8 cellular contexts compared by ENCODE assay signal in genomic region chr4:2964077-2964471, GRCh38. TPM values are rescaled to one million over a fixed set of nuclear protein-coding genes. Genes with fewer than 3 reads are reported as not detected.
A peak's percentile ranks its signal among the peaks of the same experiment; 100 is the strongest.
DNase-seq lines count a peak whose midpoint lies in the region; ATAC-seq and TF ChIP-seq lines count a peak whose summit lies in the region.

No MANE protein-coding gene starts in this region.

- ATAC-seq in Panc1 (no peak), esophagus mucosa (peak; percentile 6), HG03135 (IDR thresholded peaks at IDR 0.05; ENCODE audit: unreplicated experiment) (no peak)

- CTCF ChIA-PET in Panc1 (lab: Charles Lee), result interaction anchor here (0.7 kb wide), 1 partner anchor 82 kb away, joined by 3 read pairs; no protein-coding TSS in a partner anchor

- H3K4me1 ChIP-seq in ES-I3 (ENCODE audit: insufficient read depth, low read length) (no peaks in the 10 kb centered on the region; the same call in 1 of the 2 replicates), Panc1 (ENCODE audit: control insufficient read depth, insufficient read depth, low read length) (peaks cover 3% of the 10 kb centered on the region; the same call in 1 of the 2 replicates), neuron (ENCODE audit: insufficient read depth, low read length) (peaks cover 25% of the 10 kb centered on the region)

- DNase-seq in Panc1 (ENCODE audit: low read depth, low spot score) (no peak), NCI-H774 (lab: John Stamatoyannopoulos, UW) (no peak), glomerular visceral epithelial cell (ENCODE audit: extremely low spot score) (no peak), NCI-H2171 (lab: John Stamatoyannopoulos, UW) (no peak)

- H3K36me3 ChIP-seq in ES-I3 (ENCODE audit: insufficient read depth, low read length) (no peaks in the 10 kb centered on the region), Panc1 (ENCODE audit: control insufficient read depth, insufficient read depth, low read length) (peaks cover 9% of the 10 kb centered on the region), neuron (ENCODE audit: insufficient read depth, low read length) (no peaks in the 10 kb centered on the region)

- peak overlapping the region; percentile 80 to 84 for H3K4me3 ChIP-seq in Panc1 (ENCODE audit: low read depth in 2 of 2, low read length in 2 of 2)
- peak overlapping the region; percentile 92 for H3K4me3 ChIP-seq in neuron (ENCODE audit: low read length)

- no peak for TF ChIP-seq CTCF in Panc1 (IDR thresholded peaks at IDR 0.05)

- H3K9ac ChIP-seq in ES-I3 (ENCODE audit: low read depth, low read length), result peak overlapping the region; percentile 78; the same call in 1 of the 2 replicates

- intact Hi-C loops in Panc1 (cut with micrococcal nuclease; ENCODE audit: unreplicated experiment), result no loop called here

- H3K9me3 ChIP-seq in ES-I3 (ENCODE audit: control insufficient read depth, insufficient read depth, low read length), result no peaks in the 10 kb centered on the region
- H3K9me3 ChIP-seq in Panc1 (ENCODE audit: control insufficient read depth, insufficient read depth, low read depth, low read length), result no peaks in the 10 kb centered on the region
- no peaks in the 10 kb centered on the region for H3K9me3 ChIP-seq in neuron (ENCODE audit: low read length)

- H2AFZ ChIP-seq in neuron (ENCODE audit: low read depth, low read length), result peak overlapping the region; percentile 82

- in situ Hi-C loops in Panc1 (cut with HindIII; ENCODE audit: low pct_unique_long_range_greater_than_20kb, low sequenced_read_pairs), result no loop called here

- POLR2A ChIA-PET in Panc1 (lab: Charles Lee), result no interaction called here

- H3K27me3 ChIP-seq in Panc1 (ENCODE audit: control insufficient read depth, insufficient read depth, low read length) (no peaks in the 10 kb centered on the region), neuron (ENCODE audit: insufficient read depth, low read length) (no peaks in the 10 kb centered on the region)

- H3K27ac ChIP-seq in Panc1 (ENCODE audit: low read length), result 0 out of 2 replicates have a peak overlapping the region, but pooled peaks have one; percentile 17

- BruUV-seq in Panc1 (replicated peaks; lab: Mats Ljungman, UMichigan), result no TSS peak

RNA-seq across cellular contexts. Expression of gene GRK4, which starts 0.7 kb away (rescaled TPM):
- total RNA-seq in Panc1 (2021; ENCODE audit: unreplicated experiment), result 2.5 TPM
- 2.1 TPM for polyA plus RNA-seq in Panc1 (2012; ENCODE audit: insufficient read length)
- total RNA-seq in esophagus mucosa, result 2.0 TPM

RNA-seq across cellular contexts. Expression of gene NOP14, which starts 0.9 kb away (rescaled TPM):
- 32.9 TPM for total RNA-seq in Panc1 (2021; ENCODE audit: unreplicated experiment)
- polyA plus RNA-seq in Panc1 (2012; ENCODE audit: insufficient read length), result 26.3 TPM
- total RNA-seq in esophagus mucosa, result 28.7 TPM
